Comparison of ENCODE assay signal across 8 cellular contexts in the genomic region with DNA sequence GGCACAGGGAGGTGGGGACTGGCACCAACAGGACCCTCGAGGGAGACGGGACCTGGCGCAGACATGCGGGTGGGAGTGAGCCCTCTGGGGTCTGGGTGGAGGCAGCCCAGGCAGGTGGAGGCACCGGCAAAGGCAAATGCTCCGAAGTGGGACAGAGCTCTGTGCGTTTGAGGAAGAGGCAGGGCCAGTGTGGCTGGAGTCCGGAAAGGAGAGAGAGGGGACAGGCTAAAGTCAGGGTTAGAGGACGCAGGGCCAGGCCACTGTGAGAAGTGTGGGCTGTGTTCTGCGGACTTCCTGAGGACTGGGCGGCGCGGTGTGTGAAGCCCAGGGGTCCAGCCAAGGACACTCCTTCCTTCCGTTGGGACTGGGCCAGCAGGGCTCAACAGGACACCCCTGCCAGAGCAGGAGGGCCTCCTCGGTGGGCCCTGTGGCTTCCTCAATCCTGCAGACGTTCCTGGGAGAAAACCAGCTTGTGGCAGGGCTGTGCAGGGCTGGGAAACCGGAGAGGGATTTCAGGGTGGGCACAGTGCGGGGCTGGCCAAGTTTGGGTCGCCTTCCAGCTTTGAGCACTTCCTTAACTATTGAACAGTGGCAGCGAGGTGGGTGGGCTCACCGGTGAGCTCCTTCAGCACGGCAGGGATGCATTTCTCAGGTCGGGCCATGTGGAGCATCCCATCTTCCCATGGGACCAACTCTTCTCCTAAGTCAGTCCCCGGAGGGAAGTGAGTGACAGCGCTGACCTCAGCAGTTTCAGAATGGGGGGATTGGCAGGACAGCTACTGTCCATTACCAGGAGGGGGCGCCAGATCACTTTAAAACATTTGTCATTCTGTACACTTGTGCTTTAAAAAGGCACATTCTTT. TPM values are rescaled to one million over a fixed set of nuclear protein-coding genes. Genes with fewer than 3 reads are reported as not detected.
DNase-seq lines count a peak whose midpoint lies in the region; ATAC-seq and TF ChIP-seq lines count a peak whose summit lies in the region.

No MANE protein-coding gene starts in this region.

- H3K9me3 ChIP-seq in SU-DHL-6 (ENCODE audit: insufficient read depth, low read length), result no peaks in the 10 kb centered on the region
- no peaks in the 10 kb centered on the region for H3K9me3 ChIP-seq in right cardiac atrium (ENCODE audit: control insufficient read depth, low read length)

- H3K4me1 Mint-ChIP-seq in activated naive CD8-positive, alpha-beta T cell treated with anti-CD3 and anti-CD28 coated beads for 36 hours, result peaks cover 14% of the 10 kb centered on the region

- H3K36me3 ChIP-seq in SU-DHL-6 (ENCODE audit: low read length), result no peaks in the 10 kb centered on the region

- no peaks in the 10 kb centered on the region for H3K36me3 Mint-ChIP-seq in activated naive CD8-positive, alpha-beta T cell treated with anti-CD3 and anti-CD28 coated beads for 36 hours

- intact Hi-C loops in right cardiac atrium (cut with DNase I), result loop anchor here in 2 of 4 donors (10.0 kb wide), 1 partner anchor 644 kb away; no protein-coding TSS in a partner anchor

- H3K79me2 ChIP-seq in SU-DHL-6 (ENCODE audit: insufficient read depth, low read length), result no peaks in the 10 kb centered on the region

- ATAC-seq in right cardiac atrium (peak; percentile 31 to 34), GM18907 (IDR thresholded peaks at IDR 0.05; ENCODE audit: unreplicated experiment) (no peak)

- H3K27ac ChIP-seq in SU-DHL-6 (ENCODE audit: low read depth, low read length) (no peak overlapping the region), right cardiac atrium (ENCODE audit: low read length) (no peak overlapping the region)

- no peaks in the 10 kb centered on the region for H3K9me3 Mint-ChIP-seq in activated naive CD8-positive, alpha-beta T cell treated with anti-CD3 and anti-CD28 coated beads for 36 hours

- H3K27ac Mint-ChIP-seq in activated naive CD8-positive, alpha-beta T cell treated with anti-CD3 and anti-CD28 coated beads for 36 hours, result peak overlapping the region; percentile 83

- H3K4me3 Mint-ChIP-seq in activated naive CD8-positive, alpha-beta T cell treated with anti-CD3 and anti-CD28 coated beads for 36 hours, result no peak overlapping the region

- H3K27me3 ChIP-seq in SU-DHL-6 (ENCODE audit: low read length) (no peaks in the 10 kb centered on the region), right cardiac atrium (ENCODE audit: control insufficient read depth, insufficient read depth) (no peaks in the 10 kb centered on the region)

- H3K9me2 ChIP-seq in SU-DHL-6 (replicated peaks; ENCODE audit: insufficient read depth, low read length), result no peaks in the 10 kb centered on the region

- WGBS in right cardiac atrium, result 41% methylated on average over 26 of the region's 26 CpGs

- peaks cover 28% of the 10 kb centered on the region for H3K27me3 Mint-ChIP-seq in activated naive CD8-positive, alpha-beta T cell treated with anti-CD3 and anti-CD28 coated beads for 36 hours

- H3K4me1 ChIP-seq in right cardiac atrium (ENCODE audit: control insufficient read depth, insufficient read depth, low read length), result no peaks in the 10 kb centered on the region

- DNase-seq in GM04504 (ENCODE audit: low read depth) (peak; percentile 40), M059J (ENCODE audit: low read depth) (peak; percentile 80), right cardiac atrium (peak in 2 of 3 donors; percentile 52 to 64), middle frontal gyrus (ENCODE audit: extremely low spot score, low spot score) (no peak)
- peak; percentile 63 for DNase-seq in activated naive CD8-positive, alpha-beta T cell treated with anti-CD3 and anti-CD28 coated beads for 36 hours
- peak in 2 of 3 donors; percentile 45 to 72 for DNase-seq in stimulated activated CD4-positive, alpha-beta T cell treated with anti-CD3 and anti-CD28 coated beads, Interleukin-12 subunit alpha, Interleukin-12 subunit beta, amount 100 ng/mL, for 48 hours (ENCODE audit: low read depth in 2 of 3, low spot score in 1 of 3)

- H3K9ac ChIP-seq in SU-DHL-6 (ENCODE audit: low read length), result no peak overlapping the region

- H3K4me3 ChIP-seq in SU-DHL-6 (ENCODE audit: insufficient read depth, low read length, poor library complexity, severe bottlenecking) (no peak overlapping the region), right cardiac atrium (ENCODE audit: low read length) (no peak overlapping the region)

- TF ChIP-seq CTCF in SU-DHL-6 (IDR thresholded peaks at IDR 0.05; ENCODE audit: insufficient read depth, low read length, poor library complexity, severe bottlenecking), result peak; percentile 76

- H3K4me2 ChIP-seq in SU-DHL-6 (ENCODE audit: low read depth, low read length, poor library complexity, severe bottlenecking), result no peak overlapping the region

- H4K20me1 ChIP-seq in SU-DHL-6 (ENCODE audit: low read depth, low read length), result no peaks in the 10 kb centered on the region

- H2AFZ ChIP-seq in SU-DHL-6 (ENCODE audit: low read depth, low read length, severe bottlenecking), result no peak overlapping the region

- no peaks in the 10 kb centered on the region for H3F3A ChIP-seq in SU-DHL-6 (ENCODE audit: insufficient read depth)

RNA-seq across cellular contexts. Expression of a gene that starts 22.5 kb away (rescaled TPM):
- total RNA-seq in M059J (2014; rRNA removed; shearing (Covaris generic)), result 4.2 and 8.1 TPM in 2 replicates
- total RNA-seq in activated naive CD8-positive, alpha-beta T cell treated with anti-CD3 and anti-CD28 coated beads for 36 hours, result 1 to 10 TPM; 7.8 TPM
- 1 to 10 TPM; 2.5 to 3.1 (median 2.9) TPM for total RNA-seq in right cardiac atrium
- polyA plus RNA-seq in right cardiac atrium, result 1.7 TPM

RNA-seq across cellular contexts. Expression of a gene that starts 22.8 kb away (rescaled TPM):
- 198 and 215 TPM in 2 replicates for total RNA-seq in M059J (2014; rRNA removed; shearing (Covaris generic))
- 10 to 100 TPM; 84.6 to 88.1 TPM for total RNA-seq in activated naive CD8-positive, alpha-beta T cell treated with anti-CD3 and anti-CD28 coated beads for 36 hours
- 10 to 100 TPM; 36.1 to 43.0 (median 40.2) TPM for total RNA-seq in right cardiac atrium
- polyA plus RNA-seq in right cardiac atrium, result 61.2 TPM

RNA-seq across cellular contexts. Expression of a gene that starts 41.8 kb away (rescaled TPM):
- total RNA-seq in M059J (2014; rRNA removed; shearing (Covaris generic)), result 2.4 and 4.5 TPM in 2 replicates
- total RNA-seq in activated naive CD8-positive, alpha-beta T cell treated with anti-CD3 and anti-CD28 coated beads for 36 hours, result 1 to 10 TPM; 1.0 to 1.2 TPM
- total RNA-seq in right cardiac atrium, result 1 to 10 TPM in 3 of 4 donors, under 1 TPM in 1; 0.65 to 1.7 (median 1.3) TPM
- polyA plus RNA-seq in right cardiac atrium, result 0.41 TPM

RNA-seq across cellular contexts. Expression of a gene that starts 49.8 kb away (rescaled TPM):
- total RNA-seq in M059J (2014; rRNA removed; shearing (Covaris generic)), result 21.1 and 47.8 TPM in 2 replicates
- total RNA-seq in activated naive CD8-positive, alpha-beta T cell treated with anti-CD3 and anti-CD28 coated beads for 36 hours, result 10 to 100 TPM; 73.0 to 80.7 TPM
- 10 to 100 TPM; 35.7 to 44.1 (median 39.6) TPM for total RNA-seq in right cardiac atrium
- 16.3 TPM for polyA plus RNA-seq in right cardiac atrium
